In the genomic region with DNA sequence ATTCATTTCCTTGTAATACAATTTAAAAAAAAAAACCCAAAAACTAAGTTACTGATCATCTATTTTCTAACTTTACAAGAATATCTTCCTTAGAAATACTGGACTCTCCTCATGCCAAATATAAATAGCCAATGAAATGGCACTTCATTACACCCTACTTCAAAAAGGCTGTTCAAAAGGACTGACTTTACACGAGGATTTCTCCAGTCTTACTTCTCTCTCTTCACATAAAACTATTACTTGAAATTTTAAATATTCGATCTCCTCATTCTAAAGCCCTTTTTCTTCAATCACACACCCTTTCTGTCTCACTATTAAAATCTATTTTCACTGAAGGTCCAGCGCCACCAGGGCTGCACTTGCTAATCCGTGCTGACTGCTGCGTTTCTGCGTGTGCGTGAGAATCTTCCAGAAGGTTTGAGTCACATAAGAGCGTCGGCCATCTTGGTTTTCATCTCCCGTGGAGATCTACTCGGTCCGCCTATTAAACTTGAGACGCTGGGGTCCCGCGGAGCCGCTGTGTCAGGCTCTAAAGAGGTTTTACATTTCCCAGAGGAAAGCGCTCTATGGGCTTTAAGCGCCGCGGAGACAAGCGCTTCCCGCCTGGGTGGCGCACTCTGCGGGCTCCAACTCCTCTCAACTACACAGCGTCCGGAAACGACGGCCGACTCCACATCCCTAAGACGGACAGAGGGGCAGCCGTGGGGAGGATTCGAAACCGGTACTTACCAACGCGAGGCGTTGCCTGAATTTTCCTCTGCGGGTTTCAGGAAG, we compare ENCODE assay signal across 8 cellular contexts. TPM values are rescaled to one million over a fixed set of nuclear protein-coding genes. Genes with fewer than 3 reads are reported as not detected.
DNase-seq lines count a peak whose midpoint lies in the region; ATAC-seq, FAIRE-seq and TF ChIP-seq lines count a peak whose summit lies in the region.

No MANE protein-coding gene starts in this region.

- no peak for TF ChIP-seq CTCF in WI38 (IDR thresholded peaks at IDR 0.05; ENCODE audit: low read depth, low read length)
- no peak for TF ChIP-seq CTCF in breast epithelium (IDR thresholded peaks at IDR 0.05)
- TF ChIP-seq CTCF in smooth muscle cell (IDR thresholded peaks at IDR 0.05; ENCODE audit: borderline replicate concordance, insufficient read depth, poor library complexity, severe bottlenecking), result no peak

- H3K36me3 ChIP-seq in breast epithelium, result no peaks in the 10 kb centered on the region
- no peaks in the 10 kb centered on the region for H3K36me3 ChIP-seq in smooth muscle cell (ENCODE audit: low read depth)

- FAIRE-seq in GM12891 (lab: Jason Lieb, UNC), result peak; percentile 60

- H3K27ac ChIP-seq in breast epithelium (peak overlapping the region; percentile 97 to 98), smooth muscle cell (ENCODE audit: low read depth) (peak overlapping the region; percentile 98)

- intact Hi-C loops in breast epithelium (cut with DNase I; ENCODE audit: low total_unique reads), result no loop called here

- H3K4me3 ChIP-seq in WI38 (ENCODE audit: low read depth, low read length) (peak overlapping the region; percentile 92), breast epithelium (peak overlapping the region; percentile 63 to 88 (median 74)), smooth muscle cell (peak overlapping the region; percentile 62)

- H3K79me2 ChIP-seq in smooth muscle cell (ENCODE audit: low read depth), result peaks cover 33% of the 10 kb centered on the region

- H3F3A ChIP-seq in smooth muscle cell (ENCODE audit: low read depth), result peaks cover 6% of the 10 kb centered on the region

- H2AFZ ChIP-seq in smooth muscle cell (ENCODE audit: low read depth), result peak overlapping the region; percentile 13

- H3K4me2 ChIP-seq in smooth muscle cell, result peak overlapping the region; percentile 83

- H3K27me3 ChIP-seq in breast epithelium (peaks cover 0 to 6% of the 10 kb centered on the region in 2 donors), smooth muscle cell (ENCODE audit: low read depth) (no peaks in the 10 kb centered on the region)

- DNase-seq in GM12891 (ENCODE audit: insufficient read length, low spot score) (peak; percentile 30), NCI-H2107 treated with DMSO at 0.1 percent for 48 hours (lab: John Stamatoyannopoulos, UW; ENCODE audit: unreplicated experiment) (peak; percentile 78), breast epithelium (ENCODE audit: low spot score in 2 of 2) (peak; percentile 26 to 55), iPS-NIHi7 (ENCODE audit: extremely low spot score) (peak; percentile 38), smooth muscle cell (lab: John Stamatoyannopoulos, UW; ENCODE audit: unreplicated experiment) (peak; percentile 20)

- ATAC-seq in HG02943 (IDR thresholded peaks at IDR 0.05; ENCODE audit: low read depth, unreplicated experiment), result peak; percentile 40
- ATAC-seq in GM18520 (IDR thresholded peaks at IDR 0.05; ENCODE audit: unreplicated experiment), result no peak

- H3K4me1 ChIP-seq in breast epithelium, result no peaks in the 10 kb centered on the region
- H3K4me1 ChIP-seq in smooth muscle cell (ENCODE audit: low read depth), result peaks cover 3% of the 10 kb centered on the region

- peak overlapping the region; percentile 95 for H3K9ac ChIP-seq in smooth muscle cell (ENCODE audit: low read depth)

- H4K20me1 ChIP-seq in smooth muscle cell (ENCODE audit: low read depth), result peaks cover 26% of the 10 kb centered on the region

- H3K9me3 ChIP-seq in breast epithelium (peaks cover 8 to 46% of the 10 kb centered on the region in 2 donors), smooth muscle cell (replicated peaks; ENCODE audit: low read depth) (peaks cover 6% of the 10 kb centered on the region)

- WGBS in smooth muscle cell (ENCODE audit: low lambda C conversion rate), result 41% methylated on average over 37 of the region's 37 CpGs

- TF ChIP-seq POLR2A in GM12891 (IDR thresholded peaks at IDR 0.05; ENCODE audit: low read depth, low read length) (no peak), breast epithelium (IDR thresholded peaks at IDR 0.05) (no peak)

TF ChIP-seq in GM12891, 5 proteins besides CTCF, POLR2A, EP300 and RAD21:
- TF ChIP-seq POLR2AphosphoS5 (IDR thresholded peaks at IDR 0.05; ENCODE audit: low read depth, low read length), result no peak; the same call in 1 of the 2 replicates
- no peak for TF ChIP-seq POU2F2 (IDR thresholded peaks at IDR 0.05; ENCODE audit: low read depth, low read length)
- TF ChIP-seq PAX5 (IDR thresholded peaks at IDR 0.05; ENCODE audit: insufficient read depth, low read length, severe bottlenecking), result no peak
- 0 out of 2 replicates have a peak, but pooled peaks have one; percentile 27 for TF ChIP-seq TAF1 (IDR thresholded peaks at IDR 0.05; ENCODE audit: low read depth, low read length)
- TF ChIP-seq SPI1 (IDR thresholded peaks at IDR 0.05; ENCODE audit: low read depth, low read length), result no peak
TF ChIP-seq in GM12891: peak in this region for 1.

RNA-seq across cellular contexts. Expression of gene LRIF1, which starts 0.6 kb away (rescaled TPM):
- polyA plus RNA-seq in GM12891 (2012; ENCODE audit: low read depth, missing spikeins), result 6.9 TPM
- total RNA-seq in breast epithelium (10 to 100 TPM in 1 of 3 donors, 1 to 10 TPM in 2; 9.5 to 17.0 (median 9.8) TPM), smooth muscle cell (31.7 and 39.8 TPM in 2 replicates)
- polyA plus RNA-seq in smooth muscle cell, result 20.7 and 22.2 TPM in 2 replicates

Comparison
In these comparisons a context has a peak if more than half of its experiments do, and no peak if none do; other contexts are left out.
1. DNase-seq: peak in every context shown above with its lines; median percentile 78 in NCI-H2107 treated with DMSO at 0.1 percent for 48 hours; 40 in breast epithelium; 38 in iPS-NIHi7; 30 in GM12891; 20 in smooth muscle cell.